17 cellular contexts compared by ENCODE assay signal in the genomic region with DNA sequence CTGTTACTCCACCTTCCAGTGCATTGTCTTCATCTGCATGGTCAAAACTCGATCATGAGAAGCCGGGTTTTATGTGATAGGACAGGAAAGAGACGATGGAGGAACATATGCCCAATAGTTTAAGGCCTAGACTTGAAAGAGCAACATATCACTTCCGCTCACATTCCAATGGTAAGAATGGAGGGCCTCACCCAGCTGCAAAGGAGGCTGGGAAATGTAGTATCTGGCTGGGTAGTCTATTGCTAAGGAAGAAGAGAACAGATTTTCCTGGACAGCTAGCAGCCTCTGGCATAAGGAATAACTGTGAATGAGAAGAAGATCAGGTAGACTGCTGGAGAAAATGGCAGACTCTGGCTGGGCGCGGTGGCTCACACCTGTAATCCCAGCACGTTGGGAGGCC. TPM values are rescaled to one million over a fixed set of nuclear protein-coding genes. Genes with fewer than 3 reads are reported as not detected.
DNase-seq lines count a peak whose midpoint lies in the region; ATAC-seq, FAIRE-seq and TF ChIP-seq lines count a peak whose summit lies in the region.
"Had no signal": no experiment of that assay in that cellular context is flagged by ENCODE, and none has a peak within 500 bp of the region (broad histone marks: within the 10 kb centered on the region; RNA-seq: fewer than 3 reads in every experiment).

No MANE protein-coding gene starts in this region.

- POLR2A ChIA-PET in HepG2 (lab: Yijun Ruan, JAX): interaction anchor here (1.6 to 3.5 kb wide), 2 partner anchors 8 to 11 kb away, joined by 3 to 11 read pairs; no protein-coding TSS in a partner anchor

- H4K8ac ChIP-seq in mesendoderm (ENCODE audit: low read depth, low read length): no peak overlapping the region

- H3K4me3 ChIP-seq in HepG2 (replicated peaks in 1 of 3; ENCODE audit: insufficient read depth in 1 of 3, low read depth in 2 of 3, low read length in 3 of 3): no peak overlapping the region
- no peak overlapping the region for H3K4me3 ChIP-seq in right lobe of liver
- no peak overlapping the region for H3K4me3 ChIP-seq in mesendoderm (ENCODE audit: low read length)
- H3K4me3 ChIP-seq in left ventricle myocardium inferior: no peak overlapping the region
- H3K4me3 ChIP-seq: BLaER1, GM12878, GM23248 had no signal

- H4K20me1 ChIP-seq in HepG2 (ENCODE audit: insufficient read depth, low read length): no peaks in the 10 kb centered on the region
- H4K20me1 ChIP-seq: BLaER1 had no signal

- H2BK120ac ChIP-seq in mesendoderm (ENCODE audit: low read depth, low read length): no peak overlapping the region

- no peaks in the 10 kb centered on the region for H3K79me1 ChIP-seq in mesendoderm (ENCODE audit: low read length)

- H3K79me2 ChIP-seq in HepG2 (ENCODE audit: insufficient read depth, low read length): no peaks in the 10 kb centered on the region
- no peaks in the 10 kb centered on the region for H3K79me2 ChIP-seq in mesendoderm (ENCODE audit: control insufficient read depth, insufficient read depth, low read length)

- H2AK5ac ChIP-seq in mesendoderm (ENCODE audit: low read length): no peak overlapping the region

- in situ Hi-C loops in HepG2 (cut with HindIII; ENCODE audit: extremely low pct_ligation_motif_present, low pct_unique_long_range_greater_than_20kb): no loop called here
- in situ Hi-C loops in SK-MEL-5 (cut with HindIII; ENCODE audit: low pct_unique_long_range_greater_than_20kb, low sequenced_read_pairs): no loop called here

- intact Hi-C loops in HepG2 (cut with micrococcal nuclease; ENCODE audit: unreplicated experiment): no loop called here
- intact Hi-C loops in right lobe of liver (cut with DNase I): no loop called here
- intact Hi-C loops in left ventricle myocardium inferior (cut with micrococcal nuclease): no loop called here

- H3K27ac ChIP-seq in HepG2 (ENCODE audit: extremely low read length, insufficient read depth, low read length) (no peak overlapping the region), right lobe of liver (no peak overlapping the region), mesendoderm (ENCODE audit: low read depth, low read length) (no peak overlapping the region), left ventricle myocardium inferior (replicated peaks) (no peak overlapping the region)
- H3K27ac ChIP-seq: BLaER1, GM23248 had no signal

- DNase-seq in HepG2 (ENCODE audit: low spot score) (no peak), right lobe of liver (no peak), SK-MEL-5 (ENCODE audit: low read depth, low spot score) (peak; percentile 34), mesendoderm (peak; percentile 19), left ventricle myocardium inferior (no peak), NCI-H1930 (lab: John Stamatoyannopoulos, UW) (no peak), DMS153 treated with DMSO at 0.1 percent for 48 hours (lab: John Stamatoyannopoulos, UW; ENCODE audit: unreplicated experiment) (no peak)
- DNase-seq: 8988T; AML-193; CD8-positive, alpha-beta memory T cell; GM23248; H9; KG1 had no signal

- no peak for FAIRE-seq in HepG2 (lab: Jason Lieb, UNC)
- FAIRE-seq: GM12878 had no signal

- H3K36me3 ChIP-seq in HepG2 (replicated peaks in 1 of 2; ENCODE audit: control insufficient read depth in 1 of 2, insufficient read depth in 2 of 2, low read length in 2 of 2): no peaks in the 10 kb centered on the region
- no peaks in the 10 kb centered on the region for H3K36me3 ChIP-seq in right lobe of liver
- H3K36me3 ChIP-seq in mesendoderm (ENCODE audit: control insufficient read depth, insufficient read depth, low read length): no peaks in the 10 kb centered on the region
- no peaks in the 10 kb centered on the region for H3K36me3 ChIP-seq in left ventricle myocardium inferior

- no peak overlapping the region for H3K56ac ChIP-seq in mesendoderm (ENCODE audit: low read length)

- no peak overlapping the region for H2BK5ac ChIP-seq in mesendoderm (ENCODE audit: low read length)

- TF ChIP-seq CTCF in HepG2 (CRISPR knock-in tag; IDR thresholded peaks at IDR 0.05) (no peak), right lobe of liver (IDR thresholded peaks at IDR 0.05) (no peak), left ventricle myocardium inferior (IDR thresholded peaks at IDR 0.05; ENCODE audit: borderline replicate concordance) (no peak)

- no peak overlapping the region for H3K18ac ChIP-seq in mesendoderm (ENCODE audit: low read length)

- BruUV-seq in HepG2 (replicated peaks; lab: Mats Ljungman, UMichigan): no TSS peak

- no peak overlapping the region for H4K5ac ChIP-seq in mesendoderm (ENCODE audit: low read length)

- H2BK15ac ChIP-seq in mesendoderm (replicated peaks; ENCODE audit: low read depth): no peak overlapping the region

- H3K4me1 ChIP-seq in HepG2 (ENCODE audit: insufficient read depth, low read length) (peaks cover 24% of the 10 kb centered on the region), right lobe of liver (peaks cover 0 to 4% (median 0%) of the 10 kb centered on the region in 4 donors), mesendoderm (ENCODE audit: control insufficient read depth, low read depth, low read length) (no peaks in the 10 kb centered on the region), left ventricle myocardium inferior (peaks cover 53% of the 10 kb centered on the region)
- H3K4me1 ChIP-seq: BLaER1 had no signal

- H3K9ac ChIP-seq in HepG2 (ENCODE audit: insufficient read depth, low read depth, low read length): no peak overlapping the region
- H3K9ac ChIP-seq in mesendoderm (ENCODE audit: low read length): no peak overlapping the region
- H3K9ac ChIP-seq: BLaER1, GM23248 had no signal

- no peak overlapping the region for H3K4me2 ChIP-seq in HepG2 (ENCODE audit: low read depth, low read length)
- H3K4me2 ChIP-seq in mesendoderm (ENCODE audit: low read length): no peak overlapping the region
- H3K4me2 ChIP-seq: BLaER1 had no signal

- TF ChIP-seq EP300 in HepG2 (IDR thresholded peaks at IDR 0.05; ENCODE audit: low read depth in 2 of 2, low read length in 2 of 2): no peak
- TF ChIP-seq EP300 in HepG2 (CRISPR knock-in tag; IDR thresholded peaks at IDR 0.05; ENCODE audit: borderline replicate concordance): no peak

- TF ChIP-seq POLR2A in HepG2 (IDR thresholded peaks at IDR 0.05; ENCODE audit: insufficient read depth in 1 of 2, low read depth in 2 of 2, low read length in 2 of 2): no peak
- no peak for TF ChIP-seq POLR2A in right lobe of liver (IDR thresholded peaks at IDR 0.05)

- ATAC-seq in HepG2 (no peak), right lobe of liver (no peak)
- ATAC-seq: GM12878 had no signal

- TF ChIP-seq RAD21 in HepG2 (CRISPR knock-in tag; IDR thresholded peaks at IDR 0.05): no peak

- H2AFZ ChIP-seq in HepG2 (ENCODE audit: low read length): no peak overlapping the region
- H2AFZ ChIP-seq: GM23248 had no signal

- no peak overlapping the region for H3K4ac ChIP-seq in mesendoderm (ENCODE audit: low read depth, low read length)

- H3K27me3 ChIP-seq in HepG2 (ENCODE audit: control insufficient read depth in 1 of 2, insufficient read depth in 2 of 2, low read length in 2 of 2) (no peaks in the 10 kb centered on the region), right lobe of liver (no peaks in the 10 kb centered on the region), mesendoderm (ENCODE audit: insufficient read depth, low read length, poor library complexity) (no peaks in the 10 kb centered on the region), left ventricle myocardium inferior (ENCODE audit: low read depth) (no peaks in the 10 kb centered on the region)
- H3K27me3 ChIP-seq: BLaER1 had no signal

- CTCF ChIA-PET in HepG2 (lab: Yijun Ruan, JAX; ENCODE audit: low intra/inter-chr PET ratio, low total read pairs): no interaction called here

- 0 out of 2 replicates have a peak, but pooled peaks cover 4% of the 10 kb centered on the region for H3K9me3 ChIP-seq in HepG2 (ENCODE audit: low read length)
- no peaks in the 10 kb centered on the region for H3K9me3 ChIP-seq in right lobe of liver
- H3K9me3 ChIP-seq in left ventricle myocardium inferior (replicated peaks): no peaks in the 10 kb centered on the region

- H3K23ac ChIP-seq in mesendoderm (ENCODE audit: low read length): no peak overlapping the region

- 84% methylated on average over 7 of the region's 7 CpGs for WGBS in HepG2 (ENCODE audit: low lambda C conversion rate)
- WGBS in right lobe of liver (ENCODE audit: insufficient coverage, low coverage, low lambda C conversion rate, missing lambda C conversion rate): 94% methylated on average over 5 of the region's 7 CpGs
- no CpG with 5 or more reads among the region's 7 CpGs for WGBS in mesendoderm (ENCODE audit: extremely low coverage, insufficient coverage, low lambda C conversion rate)

RNA-seq across cellular contexts. Expression of a gene that starts 19.2 kb away (rescaled TPM):
- 13.6 and 24.5 TPM in 2 replicates for total RNA-seq in HepG2 (2016; rRNA removed; fragmentation: Illumina TruSeq; extraction: Trizol)
- total RNA-seq in HepG2 (2016; cell fraction: cytosol; rRNA removed; fragmentation: Illumina TruSeq; extraction: Trizol; ENCODE audit: low read depth): 2.8 and 2.9 TPM in 2 replicates
- total RNA-seq in HepG2 (2016; cell fraction: insoluble cytoplasmic fraction; rRNA removed; fragmentation: Illumina TruSeq; extraction: Trizol): 13.1 and 24.2 TPM in 2 replicates
- total RNA-seq in HepG2 (2016; cell fraction: membrane; rRNA removed; fragmentation: Illumina TruSeq; extraction: Trizol): 8.8 and 10.2 TPM in 2 replicates
- 20.0 and 25.7 TPM in 2 replicates for total RNA-seq in HepG2 (2016; cell fraction: nucleus; rRNA removed; fragmentation: Illumina TruSeq; extraction: Trizol)
- 9.6 and 10.4 TPM in 2 replicates for polyA plus RNA-seq in HepG2 (2011; rRNA removed)
- 7.7 and 12.9 TPM in 2 replicates for polyA plus RNA-seq in HepG2 (2011; cell fraction: cytosol; rRNA removed)
- polyA plus RNA-seq in HepG2 (2011; cell fraction: nucleus; rRNA removed): 10.1 and 10.7 TPM in 2 replicates
- polyA plus RNA-seq in HepG2 (2012): 18.0 and 19.6 TPM in 2 replicates
- 2.4 TPM in 2 replicates for polyA plus RNA-seq in HepG2 (2016; cell fraction: cytosol; fragmentation: Illumina TruSeq; extraction: Trizol; ENCODE audit: low read depth)
- polyA plus RNA-seq in HepG2 (2016; cell fraction: insoluble cytoplasmic fraction; fragmentation: Illumina TruSeq; extraction: Trizol; ENCODE audit: low read depth): 10.6 and 10.9 TPM in 2 replicates
- polyA plus RNA-seq in HepG2 (2016; cell fraction: membrane; fragmentation: Illumina TruSeq; extraction: Trizol; ENCODE audit: low read depth): 4.4 and 4.9 TPM in 2 replicates
- polyA plus RNA-seq in HepG2 (2016; cell fraction: nucleus; fragmentation: Illumina TruSeq; extraction: Trizol; ENCODE audit: insufficient read depth, low read depth): 33.0 and 34.7 TPM in 2 replicates
- polyA minus RNA-seq in HepG2 (2011; rRNA and poly(A)+ RNA removed; ENCODE audit: low replicate concordance): 11.7 and 21.7 TPM in 2 replicates
- 10.1 and 13.8 TPM in 2 replicates for polyA minus RNA-seq in HepG2 (2011; cell fraction: cytosol; rRNA and poly(A)+ RNA removed)
- 6.7 and 9.0 TPM in 2 replicates for polyA minus RNA-seq in HepG2 (2011; cell fraction: nucleus; rRNA and poly(A)+ RNA removed)
- total RNA-seq in right lobe of liver: 1 to 10 TPM; 3.6 to 8.0 (median 6.4) TPM
- 20.0 and 20.9 TPM in 2 replicates for total RNA-seq in SK-MEL-5 (2014; rRNA removed; shearing (Covaris generic))
- polyA plus RNA-seq in SK-MEL-5 (2015; cell fraction: cytosol; rRNA removed): 16.3 and 19.1 TPM in 2 replicates
- polyA plus RNA-seq in SK-MEL-5 (2015; cell fraction: nucleus; rRNA removed): 7.8 and 11.0 TPM in 2 replicates
- 1.1 TPM for polyA plus RNA-seq in mesendoderm (2013, experiment 1 of 2)
- polyA plus RNA-seq in mesendoderm (2013, experiment 2 of 2): 1.0 TPM
- total RNA-seq in left ventricle myocardium inferior: 160 TPM

RNA-seq across cellular contexts. Expression of a gene that starts 44.6 kb away (rescaled TPM):
- total RNA-seq in HepG2 (2016; rRNA removed; fragmentation: Illumina TruSeq; extraction: Trizol) (not detected in 2 replicates), right lobe of liver (not detected), left ventricle myocardium inferior (0.55 TPM)
- total RNA-seq in HepG2 (2016; cell fraction: cytosol; rRNA removed; fragmentation: Illumina TruSeq; extraction: Trizol; ENCODE audit: low read depth): not detected in 2 replicates
- not detected in 2 replicates for total RNA-seq in HepG2 (2016; cell fraction: insoluble cytoplasmic fraction; rRNA removed; fragmentation: Illumina TruSeq; extraction: Trizol)
- not detected in 2 replicates for total RNA-seq in HepG2 (2016; cell fraction: membrane; rRNA removed; fragmentation: Illumina TruSeq; extraction: Trizol)
- not detected in 2 replicates for total RNA-seq in HepG2 (2016; cell fraction: nucleus; rRNA removed; fragmentation: Illumina TruSeq; extraction: Trizol)
- 0.04 and 0.13 TPM in 2 replicates for polyA plus RNA-seq in HepG2 (2011; rRNA removed)
- polyA plus RNA-seq in HepG2 (2011; cell fraction: cytosol; rRNA removed): 0.26 TPM in 1 of 2 replicates, not detected in the other
- 0.26 TPM in 1 of 2 replicates, not detected in the other for polyA plus RNA-seq in HepG2 (2011; cell fraction: nucleus; rRNA removed)
- 0.47 and 0.64 TPM in 2 replicates for polyA plus RNA-seq in HepG2 (2012)
- not detected in 2 replicates for polyA plus RNA-seq in HepG2 (2016; cell fraction: cytosol; fragmentation: Illumina TruSeq; extraction: Trizol; ENCODE audit: low read depth)
- not detected in 2 replicates for polyA plus RNA-seq in HepG2 (2016; cell fraction: insoluble cytoplasmic fraction; fragmentation: Illumina TruSeq; extraction: Trizol; ENCODE audit: low read depth)
- not detected in 2 replicates for polyA plus RNA-seq in HepG2 (2016; cell fraction: membrane; fragmentation: Illumina TruSeq; extraction: Trizol; ENCODE audit: low read depth)
- polyA plus RNA-seq in HepG2 (2016; cell fraction: nucleus; fragmentation: Illumina TruSeq; extraction: Trizol; ENCODE audit: insufficient read depth, low read depth): not detected in 2 replicates
- polyA minus RNA-seq in HepG2 (2011; rRNA and poly(A)+ RNA removed; ENCODE audit: low replicate concordance): not detected in 2 replicates
- not detected in 2 replicates for polyA minus RNA-seq in HepG2 (2011; cell fraction: cytosol; rRNA and poly(A)+ RNA removed)
- not detected in 2 replicates for polyA minus RNA-seq in HepG2 (2011; cell fraction: nucleus; rRNA and poly(A)+ RNA removed)
- 0.43 TPM in 1 of 2 replicates, not detected in the other for total RNA-seq in SK-MEL-5 (2014; rRNA removed; shearing (Covaris generic))
- 0.24 and 0.30 TPM in 2 replicates for polyA plus RNA-seq in SK-MEL-5 (2015; cell fraction: cytosol; rRNA removed)
- 1.5 TPM in 1 of 2 replicates, not detected in the other for polyA plus RNA-seq in SK-MEL-5 (2015; cell fraction: nucleus; rRNA removed)
- 2.6 TPM for polyA plus RNA-seq in mesendoderm (2013, experiment 1 of 2)
- polyA plus RNA-seq in mesendoderm (2013, experiment 2 of 2): 2.5 TPM
- total RNA-seq: CD8-positive, alpha-beta memory T cell; G401; GM12878; GM23248 had no signal
- polyA plus RNA-seq: CD8-positive, alpha-beta memory T cell; GM23248 had no signal

RNA-seq across cellular contexts. Expression of a gene that starts 45.1 kb away (rescaled TPM):
- not detected in 2 replicates for total RNA-seq in HepG2 (2016; rRNA removed; fragmentation: Illumina TruSeq; extraction: Trizol)
- total RNA-seq in HepG2 (2016; cell fraction: cytosol; rRNA removed; fragmentation: Illumina TruSeq; extraction: Trizol; ENCODE audit: low read depth): not detected in 2 replicates
- not detected in 2 replicates for total RNA-seq in HepG2 (2016; cell fraction: insoluble cytoplasmic fraction; rRNA removed; fragmentation: Illumina TruSeq; extraction: Trizol)
- total RNA-seq in HepG2 (2016; cell fraction: membrane; rRNA removed; fragmentation: Illumina TruSeq; extraction: Trizol): not detected in 2 replicates
- total RNA-seq in HepG2 (2016; cell fraction: nucleus; rRNA removed; fragmentation: Illumina TruSeq; extraction: Trizol): not detected in 2 replicates
- not detected in 2 replicates for polyA plus RNA-seq in HepG2 (2011; rRNA removed)
- polyA plus RNA-seq in HepG2 (2011; cell fraction: cytosol; rRNA removed): not detected in 2 replicates
- not detected in 2 replicates for polyA plus RNA-seq in HepG2 (2011; cell fraction: nucleus; rRNA removed)
- polyA plus RNA-seq in HepG2 (2012): not detected in 2 replicates
- not detected in 2 replicates for polyA plus RNA-seq in HepG2 (2016; cell fraction: cytosol; fragmentation: Illumina TruSeq; extraction: Trizol; ENCODE audit: low read depth)
- polyA plus RNA-seq in HepG2 (2016; cell fraction: insoluble cytoplasmic fraction; fragmentation: Illumina TruSeq; extraction: Trizol; ENCODE audit: low read depth): not detected in 2 replicates
- polyA plus RNA-seq in HepG2 (2016; cell fraction: membrane; fragmentation: Illumina TruSeq; extraction: Trizol; ENCODE audit: low read depth): not detected in 2 replicates
- not detected in 2 replicates for polyA plus RNA-seq in HepG2 (2016; cell fraction: nucleus; fragmentation: Illumina TruSeq; extraction: Trizol; ENCODE audit: insufficient read depth, low read depth)
- polyA minus RNA-seq in HepG2 (2011; rRNA and poly(A)+ RNA removed; ENCODE audit: low replicate concordance): not detected in 2 replicates
- polyA minus RNA-seq in HepG2 (2011; cell fraction: cytosol; rRNA and poly(A)+ RNA removed): not detected in 2 replicates
- not detected in 2 replicates for polyA minus RNA-seq in HepG2 (2011; cell fraction: nucleus; rRNA and poly(A)+ RNA removed)
- not detected for total RNA-seq in right lobe of liver
- not detected in 2 replicates for total RNA-seq in SK-MEL-5 (2014; rRNA removed; shearing (Covaris generic))
- not detected in 2 replicates for polyA plus RNA-seq in SK-MEL-5 (2015; cell fraction: cytosol; rRNA removed)
- polyA plus RNA-seq in SK-MEL-5 (2015; cell fraction: nucleus; rRNA removed): not detected in 2 replicates
- 0.03 TPM for polyA plus RNA-seq in mesendoderm (2013, experiment 1 of 2)
- polyA plus RNA-seq in mesendoderm (2013, experiment 2 of 2): not detected
- not detected for total RNA-seq in left ventricle myocardium inferior
- total RNA-seq: CD8-positive, alpha-beta memory T cell; Daoy; G401; GM12878; GM23248; H9 had no signal
- polyA plus RNA-seq: CD8-positive, alpha-beta memory T cell; GM12878; GM23248 had no signal

Comparison
In these comparisons a context has a peak if more than half of its experiments do, and no peak if none do; other contexts are left out.
1. DNase-seq: peak in SK-MEL-5 (single experiment) and mesendoderm (single experiment); none in HepG2 (single experiment), right lobe of liver (0 of 3), left ventricle myocardium inferior (single experiment), NCI-H1930 (0 of 2) and DMS153 treated with DMSO at 0.1 percent for 48 hours (single experiment).